1 cellular context compared by ENCODE assay signal in genomic region chr15:59335197-59335786, GRCh38.
TF ChIP-seq lines count a peak whose summit lies in the region.

No MANE protein-coding gene starts in this region.

TF ChIP-seq in H1, 55 proteins besides CTCF, POLR2A, EP300 and RAD21:
- TF ChIP-seq RNF2 (IDR thresholded peaks at IDR 0.05; ENCODE audit: borderline replicate concordance, low read depth, low read length, missing control alignments, poor library complexity, severe bottlenecking) (no peak), FOSL1 (IDR thresholded peaks at IDR 0.05; ENCODE audit: insufficient read depth, low read depth, low read length) (no peak), CEBPB (IDR thresholded peaks at IDR 0.05; ENCODE audit: low read depth, low read length) (no peak), GABPA (IDR thresholded peaks at IDR 0.05; ENCODE audit: borderline replicate concordance, insufficient read depth, low read length) (no peak), SIN3A (conservative IDR thresholded peaks at IDR 0.05 in 1 of 2, IDR thresholded peaks at IDR 0.05 in 1 of 2; ENCODE audit: low read depth in 1 of 2, low read length in 2 of 2) (no peak), RFX5 (IDR thresholded peaks at IDR 0.05; ENCODE audit: borderline replicate concordance, low read depth, low read length) (no peak), TEAD4 (IDR thresholded peaks at IDR 0.05; ENCODE audit: low read depth, low read length) (no peak), CHD2 (IDR thresholded peaks at IDR 0.05; ENCODE audit: low read length) (no peak), SRF (IDR thresholded peaks at IDR 0.05; ENCODE audit: low read depth, low read length) (no peak), BCL11A (IDR thresholded peaks at IDR 0.05; ENCODE audit: low read depth in 2 of 2, low read length in 2 of 2) (no peak), POLR2AphosphoS5 (IDR thresholded peaks at IDR 0.05; ENCODE audit: low read depth, low read length) (no peak), HDAC2 (IDR thresholded peaks at IDR 0.05; ENCODE audit: borderline replicate concordance in 1 of 2, low read depth in 2 of 2, low read length in 2 of 2) (no peak)
